Comparison of ENCODE assay signal across 8 cellular contexts in genomic region chr4:121696641-121697461, GRCh38. TPM values are rescaled to one million over a fixed set of nuclear protein-coding genes. Genes with fewer than 3 reads are reported as not detected.
DNase-seq lines count a peak whose midpoint lies in the region; ATAC-seq and TF ChIP-seq lines count a peak whose summit lies in the region.

TSS of gene ANXA5 (minus strand) at chr4:121696980. CDS start at chr4:121696589, 391 bp downstream.

- no peaks in the 10 kb centered on the region for H3K9me2 ChIP-seq in neural cell (ENCODE audit: insufficient read depth, low read length)

- no peak for TF ChIP-seq RAD21 in neural cell (conservative IDR thresholded peaks at IDR 0.05)

- no peaks in the 10 kb centered on the region for H3K36me3 ChIP-seq in neural cell (ENCODE audit: insufficient read depth, low read length)

- H3K79me2 ChIP-seq in neural cell (replicated peaks; ENCODE audit: insufficient read depth, low read length), result no peaks in the 10 kb centered on the region

- peak within 1 kb of the TSS; percentile 81 for H3K4me3 ChIP-seq in neural cell (ENCODE audit: low read length)

- CTCF ChIA-PET in RWPE1 (lab: Yijun Ruan, JAX), result interaction anchor here (1.1 to 1.3 kb wide), 5 partner anchors 8 to 40 kb away, joined by 3 to 10 read pairs (median 5); no protein-coding TSS in a partner anchor

- TF ChIP-seq CTCF in RWPE1 (conservative IDR thresholded peaks at IDR 0.05; ENCODE audit: low read depth) (peak; percentile 49), neural cell (IDR thresholded peaks at IDR 0.05; ENCODE audit: poor library complexity, severe bottlenecking) (no peak)

- peaks cover 25% of the 10 kb centered on the region for H3K27me3 ChIP-seq in neural cell (ENCODE audit: insufficient read depth, low read depth, low read length)

- H3K9me3 ChIP-seq in neural cell (ENCODE audit: low read length), result no peaks in the 10 kb centered on the region

- peak; percentile 92 for ATAC-seq in GM21381 (IDR thresholded peaks at IDR 0.05; ENCODE audit: unreplicated experiment)

- peak within 1 kb of the TSS; percentile 95 for H3K27ac ChIP-seq in RWPE1
- H3K27ac ChIP-seq in neural cell (ENCODE audit: low read length), result no peak within 1 kb of the TSS

- H3K4me2 ChIP-seq in neural cell (ENCODE audit: low read length), result peak within 1 kb of the TSS; percentile 62

- DNase-seq in DMS153 (lab: John Stamatoyannopoulos, UW) (peak; percentile 52), HUDEP-2 (lab: John Stamatoyannopoulos, UW; ENCODE audit: unreplicated experiment in 76 of 76) (peak in 74 of 76 experiments; percentile 13 to 92 (median 73)), RWPE1 (ENCODE audit: low spot score) (peak; percentile 84), fibroblast of the conjunctiva (ENCODE audit: low read depth) (peak; percentile 69), stromal cell of bone marrow (ENCODE audit: low read depth) (peak; percentile 72)
- DNase-seq in activated effector memory CD4-positive, alpha-beta T cell treated with anti-CD3 and anti-CD28 coated beads, Interleukin-2, amount 50 U/mL, for 16 hours, result peak; percentile 92

- peak within 1 kb of the TSS; percentile 53 for H3K9ac ChIP-seq in neural cell (ENCODE audit: low read length)

- POLR2A ChIA-PET in RWPE1 (lab: Yijun Ruan, JAX; ENCODE audit: low non-redundant PET), result interaction anchor here (1.0 to 1.2 kb wide), 2 partner anchors 11 to 14 kb away, joined by 3 to 4 read pairs; no protein-coding TSS in a partner anchor

- no peaks in the 10 kb centered on the region for H3F3A ChIP-seq in neural cell (ENCODE audit: insufficient read depth, low read length, poor library complexity, severe bottlenecking)

- no peak for TF ChIP-seq EP300 in neural cell (conservative IDR thresholded peaks at IDR 0.05; ENCODE audit: poor library complexity, severe bottlenecking)

- peak within 1 kb of the TSS; percentile 10 for H2AFZ ChIP-seq in neural cell (ENCODE audit: low read depth, low read length)

- no peaks in the 10 kb centered on the region for H4K20me1 ChIP-seq in neural cell (ENCODE audit: insufficient read depth)

TF ChIP-seq in neural cell, 6 proteins besides CTCF, POLR2A, EP300 and RAD21:
- no peak for TF ChIP-seq REST (IDR thresholded peaks at IDR 0.05; ENCODE audit: borderline replicate concordance)
- no peak for TF ChIP-seq SMC3 (conservative IDR thresholded peaks at IDR 0.05; ENCODE audit: poor library complexity)
- TF ChIP-seq POLR2AphosphoS5 (IDR thresholded peaks at IDR 0.05), result no peak
- no peak for TF ChIP-seq TAF1 (IDR thresholded peaks at IDR 0.05; ENCODE audit: low read depth)
- no peak for TF ChIP-seq MXI1 (conservative IDR thresholded peaks at IDR 0.05; ENCODE audit: poor library complexity, severe bottlenecking)
- no peak for TF ChIP-seq EZH2 (IDR thresholded peaks at IDR 0.05; ENCODE audit: borderline replicate concordance, insufficient read depth, low read length, poor library complexity, severe bottlenecking)

RNA-seq across cellular contexts. Expression of gene ANXA5, which starts in this region (rescaled TPM):
- polyA plus RNA-seq in neural cell, result 2.9 and 8.1 TPM in 2 replicates
- 2.2 and 3.7 TPM in 2 replicates for polyA minus RNA-seq in neural cell
